1 cellular context compared by ENCODE assay signal in genomic region chr1:155858805-155859233, GRCh38.
A peak's percentile ranks its signal among the peaks of the same experiment; 100 is the strongest.
TF ChIP-seq lines count a peak whose summit lies in the region.

No MANE protein-coding gene starts in this region.

TF ChIP-seq in K562, 482 proteins besides CTCF, POLR2A, EP300 and RAD21 (continued from another document and continues in another):
- TF ChIP-seq HMG20B (CRISPR knock-in tag; IDR thresholded peaks at IDR 0.05) (no peak), MEIS2 (IDR thresholded peaks at IDR 0.05; ENCODE audit: partially characterized antibody) (no peak), PHB (CRISPR knock-in tag; IDR thresholded peaks at IDR 0.05) (no peak), DDX20 (tag; IDR thresholded peaks at IDR 0.05; ENCODE audit: low read depth) (no peak), ZBTB40 (IDR thresholded peaks at IDR 0.05) (no peak), ZBTB40 (CRISPR knock-in tag; IDR thresholded peaks at IDR 0.05) (no peak), MEF2D (tag; conservative IDR thresholded peaks at IDR 0.05; ENCODE audit: low read depth) (no peak), MAZ (CRISPR knock-in tag; conservative IDR thresholded peaks at IDR 0.05 in 1 of 2, IDR thresholded peaks at IDR 0.05 in 1 of 2) (no peak), HDGF (IDR thresholded peaks at IDR 0.05) (no peak), ZNF347 (CRISPR knock-in tag; IDR thresholded peaks at IDR 0.05; ENCODE audit: low read depth) (no peak), L3MBTL2 (IDR thresholded peaks at IDR 0.05) (no peak), ZFP91 (CRISPR knock-in tag; IDR thresholded peaks at IDR 0.05) (no peak), BHLHE40 (IDR thresholded peaks at IDR 0.05; ENCODE audit: low read length) (no peak), HNRNPL (IDR thresholded peaks at IDR 0.05; ENCODE audit: low read depth, low read length) (no peak), HMGXB4 (CRISPR knock-in tag; IDR thresholded peaks at IDR 0.05) (no peak), HNRNPUL1 (IDR thresholded peaks at IDR 0.05; ENCODE audit: low read length) (no peak), ZNF740 (CRISPR knock-in tag; IDR thresholded peaks at IDR 0.05) (no peak), ZNF740 (tag; IDR thresholded peaks at IDR 0.05) (no peak), ZNF384 (IDR thresholded peaks at IDR 0.05; ENCODE audit: low read depth, low read length) (peak; percentile 30), ZNF184 (CRISPR knock-in tag; IDR thresholded peaks at IDR 0.05) (no peak), GTF2E2 (tag; IDR thresholded peaks at IDR 0.05) (no peak), GTF2F1 (IDR thresholded peaks at IDR 0.05; ENCODE audit: low read depth, low read length) (no peak), TSHZ1 (CRISPR knock-in tag; IDR thresholded peaks at IDR 0.05) (no peak), HOXB6 (CRISPR knock-in tag; IDR thresholded peaks at IDR 0.05; ENCODE audit: borderline replicate concordance) (no peak), TFE3 (CRISPR knock-in tag; IDR thresholded peaks at IDR 0.05) (no peak), DMBX1 (CRISPR knock-in tag; IDR thresholded peaks at IDR 0.05; ENCODE audit: borderline replicate concordance) (no peak), ZBTB33 (CRISPR knock-in tag; IDR thresholded peaks at IDR 0.05) (no peak), MXD1 (CRISPR knock-in tag; IDR thresholded peaks at IDR 0.05; ENCODE audit: borderline replicate concordance, poor library complexity, severe bottlenecking) (no peak), ZNF280A (IDR thresholded peaks at IDR 0.05; ENCODE audit: low read depth, partially characterized antibody) (no peak), SPI1 (IDR thresholded peaks at IDR 0.05; ENCODE audit: borderline replicate concordance, low read depth, low read length) (no peak), SIN3B (IDR thresholded peaks at IDR 0.05; ENCODE audit: low read depth) (no peak), CHCHD3 (CRISPR knock-in tag; IDR thresholded peaks at IDR 0.05) (no peak), ZNF644 (tag; IDR thresholded peaks at IDR 0.05; ENCODE audit: low read depth) (no peak), TAL1 (IDR thresholded peaks at IDR 0.05) (no peak), SMARCC2 (IDR thresholded peaks at IDR 0.05; ENCODE audit: low read depth) (peak; percentile 39; the same call in 1 of the 2 replicates), PPARD (CRISPR knock-in tag; IDR thresholded peaks at IDR 0.05) (no peak), EP400 (IDR thresholded peaks at IDR 0.05) (peak; percentile 5; the same call in 1 of the 2 replicates)
